ENCODE assay signal across 12 cellular contexts in the genomic region with DNA sequence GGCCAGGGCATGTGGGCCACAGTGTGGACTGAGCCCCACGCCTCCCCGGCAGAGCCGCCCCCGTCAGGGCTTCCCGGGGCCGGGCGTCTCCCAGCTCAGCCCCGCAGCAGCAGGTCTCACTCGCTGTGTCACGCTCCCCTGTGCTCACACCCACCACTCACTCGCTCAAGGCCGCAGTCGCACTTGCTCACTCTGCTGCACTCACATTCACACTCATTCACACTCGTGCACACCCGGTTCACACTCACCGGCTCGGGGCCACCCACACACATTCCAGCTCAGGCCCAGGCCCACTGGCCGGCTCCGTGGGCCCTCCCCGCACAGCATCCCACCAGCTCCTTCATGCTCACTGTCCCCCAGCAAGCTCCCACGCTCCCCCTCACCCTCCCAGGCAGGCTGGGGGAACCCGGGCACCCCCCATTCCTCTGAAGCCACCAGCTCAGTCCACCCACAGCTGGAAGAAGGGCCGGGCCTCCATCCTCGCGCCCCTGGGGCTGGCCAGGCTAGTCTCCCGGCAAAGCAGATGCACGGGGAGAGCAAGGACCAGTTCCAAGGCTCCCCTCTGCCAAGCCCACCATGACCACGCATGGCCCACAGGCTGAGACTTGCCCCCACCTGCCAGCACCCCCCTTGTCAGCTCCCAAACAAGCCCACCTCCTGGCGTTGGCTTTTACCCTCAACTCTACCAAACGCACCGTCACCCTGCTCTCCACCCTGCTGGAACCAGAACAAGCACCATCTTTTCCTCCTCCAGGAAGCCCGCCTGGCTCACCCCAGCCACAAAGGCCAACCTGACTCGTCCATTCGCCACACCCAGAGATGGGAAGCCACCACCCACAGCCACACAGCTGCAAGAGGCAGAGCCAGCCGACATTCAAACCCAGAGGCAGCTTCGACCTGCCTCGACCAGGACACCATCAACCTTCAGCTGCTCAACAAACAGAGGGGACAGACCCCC. TPM values are rescaled to one million over a fixed set of nuclear protein-coding genes. Genes with fewer than 3 reads are reported as not detected.
DNase-seq lines count a peak whose midpoint lies in the region; ATAC-seq, FAIRE-seq and TF ChIP-seq lines count a peak whose summit lies in the region.
"Had no signal": no experiment of that assay in that cellular context is flagged by ENCODE, and none has a peak within 500 bp of the region (broad histone marks: within the 10 kb centered on the region; RNA-seq: fewer than 3 reads in every experiment).

No MANE protein-coding gene starts in this region.

- peaks cover 52% of the 10 kb centered on the region for H3K4me1 Mint-ChIP-seq in activated B cell treated with CpG ODN at 0.5 μM for 24 hours
- peaks cover 50% of the 10 kb centered on the region for H3K4me1 Mint-ChIP-seq in stimulated activated memory B cell treated with anti-CD40 and anti-IgM and Interleukin-4, amounts not matched to agents 10 μg/mL and 1 μg/mL and 100 μg/mL, for 72 hours

- intact Hi-C loops in activated B cell treated with CpG ODN at 0.5 μM for 24 hours (cut with micrococcal nuclease) (no loop called here), kidney (cut with DNase I) (no loop called here), tibial artery (cut with DNase I; ENCODE audit: low total_unique reads) (no loop called here)

- TF ChIP-seq CTCF in activated B cell treated with CpG ODN at 0.5 μM for 24 hours (IDR thresholded peaks at IDR 0.05) = no peak
- TF ChIP-seq CTCF in kidney (IDR thresholded peaks at IDR 0.05; ENCODE audit: borderline replicate concordance, extremely low read depth, insufficient read depth) = no peak
- no peak for TF ChIP-seq CTCF in tibial artery (IDR thresholded peaks at IDR 0.05)

- CTCF ChIA-PET in activated B cell treated with CpG ODN at 0.5 μM for 24 hours (lab: Charles Lee) = no interaction called here

- H3K4me1 ChIP-seq in kidney (ENCODE audit: control insufficient read depth in 1 of 2, insufficient read depth in 1 of 2, low read depth in 1 of 2, low read length in 2 of 2) (peaks cover 33 to 59% of the 10 kb centered on the region in 2 donors), tibial artery (peaks cover 0 to 66% (median 60%) of the 10 kb centered on the region in 4 donors)

- ATAC-seq in activated B cell treated with CpG ODN at 0.5 μM for 24 hours (ENCODE audit: low read depth) = no peak
- peak; percentile 3 for ATAC-seq in stimulated activated memory B cell treated with anti-CD40 and anti-IgM and Interleukin-4, amounts not matched to agents 10 μg/mL and 1 μg/mL and 100 μg/mL, for 72 hours
- ATAC-seq in HG02973 (IDR thresholded peaks at IDR 0.05; ENCODE audit: unreplicated experiment) = no peak
- no peak for ATAC-seq in GM19351 (IDR thresholded peaks at IDR 0.05; ENCODE audit: unreplicated experiment)

- H3K27me3 Mint-ChIP-seq in activated B cell treated with CpG ODN at 0.5 μM for 24 hours = no peaks in the 10 kb centered on the region
- H3K27me3 Mint-ChIP-seq in stimulated activated memory B cell treated with anti-CD40 and anti-IgM and Interleukin-4, amounts not matched to agents 10 μg/mL and 1 μg/mL and 100 μg/mL, for 72 hours = no peaks in the 10 kb centered on the region

- no peaks in the 10 kb centered on the region for H3K9me3 Mint-ChIP-seq in activated B cell treated with CpG ODN at 0.5 μM for 24 hours
- no peaks in the 10 kb centered on the region for H3K9me3 Mint-ChIP-seq in stimulated activated memory B cell treated with anti-CD40 and anti-IgM and Interleukin-4, amounts not matched to agents 10 μg/mL and 1 μg/mL and 100 μg/mL, for 72 hours

- FAIRE-seq in kidney (lab: Jason Lieb, UNC) = no peak

- H3K36me3 Mint-ChIP-seq in activated B cell treated with CpG ODN at 0.5 μM for 24 hours (ENCODE audit: low read depth) = peaks cover 23% of the 10 kb centered on the region
- peaks cover 3% of the 10 kb centered on the region for H3K36me3 Mint-ChIP-seq in stimulated activated memory B cell treated with anti-CD40 and anti-IgM and Interleukin-4, amounts not matched to agents 10 μg/mL and 1 μg/mL and 100 μg/mL, for 72 hours

- H3K36me3 ChIP-seq in H7 (replicated peaks; ENCODE audit: control insufficient read depth, insufficient read depth, low read length) (peaks cover 2% of the 10 kb centered on the region), kidney (ENCODE audit: control insufficient read depth in 1 of 2, insufficient read depth in 2 of 2, low read length in 2 of 2) (no peaks in the 10 kb centered on the region), tibial artery (peaks cover 0 to 5% (median 3%) of the 10 kb centered on the region in 3 donors)

- POLR2A ChIA-PET in activated B cell treated with CpG ODN at 0.5 μM for 24 hours (lab: Charles Lee) = no interaction called here

- H3K27ac Mint-ChIP-seq in activated B cell treated with CpG ODN at 0.5 μM for 24 hours = peak overlapping the region; percentile 35
- peak overlapping the region; percentile 75 for H3K27ac Mint-ChIP-seq in stimulated activated memory B cell treated with anti-CD40 and anti-IgM and Interleukin-4, amounts not matched to agents 10 μg/mL and 1 μg/mL and 100 μg/mL, for 72 hours

- no peak overlapping the region for H3K4me3 ChIP-seq in H7 (ENCODE audit: insufficient read depth, low read depth, low read length)
- H3K4me3 ChIP-seq in kidney (ENCODE audit: low read length in 2 of 2) = no peak overlapping the region
- no peak overlapping the region for H3K4me3 ChIP-seq in tibial artery
- H3K4me3 ChIP-seq: esophagus squamous epithelium had no signal

- H3K4me3 Mint-ChIP-seq in activated B cell treated with CpG ODN at 0.5 μM for 24 hours = no peak overlapping the region
- no peak overlapping the region for H3K4me3 Mint-ChIP-seq in stimulated activated memory B cell treated with anti-CD40 and anti-IgM and Interleukin-4, amounts not matched to agents 10 μg/mL and 1 μg/mL and 100 μg/mL, for 72 hours

- H3K9me3 ChIP-seq in kidney (ENCODE audit: control insufficient read depth in 1 of 2, low read length in 2 of 2) (no peaks in the 10 kb centered on the region), tibial artery (no peaks in the 10 kb centered on the region)
- H3K9me3 ChIP-seq: esophagus squamous epithelium had no signal

- H3K27ac ChIP-seq in kidney (ENCODE audit: low read depth in 2 of 2, low read length in 2 of 2) (peak overlapping the region; percentile 53 to 83), tibial artery (no peak overlapping the region)

- H3K9ac ChIP-seq in kidney (ENCODE audit: low read length in 2 of 2) = no peak overlapping the region

- H3K27me3 ChIP-seq in H7 (ENCODE audit: control insufficient read depth, insufficient read depth, low read length) (no peaks in the 10 kb centered on the region), tibial artery (no peaks in the 10 kb centered on the region)
- H3K27me3 ChIP-seq: esophagus squamous epithelium had no signal

- DNase-seq in H7 (peak; percentile 74), activated B cell treated with CpG ODN at 0.5 μM for 24 hours (no peak), kidney (peak; percentile 73), tibial artery (no peak)
- DNase-seq in stimulated activated CD4-positive, alpha-beta T cell treated with anti-CD3 and anti-CD28 coated beads, Interleukin-12 subunit alpha, Interleukin-12 subunit beta, amount 100 ng/mL, for 4 hours = no peak
- DNase-seq: amniotic stem cell, DMS53, esophagus squamous epithelium, Karpas-422 had no signal

RNA-seq across cellular contexts. Expression of gene NCOR2, which starts 28.0 kb away (rescaled TPM):
- 25.1 and 27.2 TPM in 2 replicates for total RNA-seq in H7 (2014; rRNA removed; shearing (Covaris generic))
- total RNA-seq in activated B cell treated with CpG ODN at 0.5 μM for 24 hours (136 and 154 TPM in 2 replicates), kidney (205 TPM)
- 18.7 TPM for polyA plus RNA-seq in kidney (ENCODE audit: insufficient read depth, low read depth, low replicate concordance)

Comparison
In these comparisons a context has a peak if more than half of its experiments do, and no peak if none do; other contexts are left out.
1. DNase-seq: peak in H7 (single experiment) and kidney (single experiment); none in activated B cell treated with CpG ODN at 0.5 μM for 24 hours (single experiment), tibial artery (0 of 2) and stimulated activated CD4-positive, alpha-beta T cell treated with anti-CD3 and anti-CD28 coated beads, Interleukin-12 subunit alpha, Interleukin-12 subunit beta, amount 100 ng/mL, for 4 hours (single experiment).
2. H3K27ac ChIP-seq: peak in kidney (2 of 2); none in tibial artery (0 of 2).